In genomic region chr13:111048387-111048786, GRCh38 we compare ENCODE assay signal across 24 cellular contexts.
"Had no signal": no experiment of that assay in that cellular context is flagged by ENCODE, and none has a peak within 500 bp of the region (broad histone marks: within the 10 kb centered on the region; RNA-seq: fewer than 3 reads in every experiment).

No MANE protein-coding gene starts in this region.

- H3K36me3 ChIP-seq: neural progenitor cell, ovary, right lobe of liver, sigmoid colon, stomach, thoracic aorta, thyroid gland, tibial nerve, upper lobe of left lung, vagina had no signal

- H3K4me3 ChIP-seq: neural progenitor cell, ovary, psoas muscle, right lobe of liver, sigmoid colon, stomach, thoracic aorta, thyroid gland, tibial nerve, upper lobe of left lung, vagina had no signal

- H3K4me1 ChIP-seq: neural progenitor cell, parathyroid adenoma, right lobe of liver, thyroid gland had no signal

- H3K27me3 ChIP-seq: neural progenitor cell, ovary, right lobe of liver, sigmoid colon, thyroid gland, tibial nerve, upper lobe of left lung, vagina had no signal

- ATAC-seq: natural killer cell; psoas muscle; right cardiac atrium; right lobe of liver; stimulated activated effector memory CD8-positive, alpha-beta T cell treated with anti-CD3 and anti-CD28 coated beads, Interleukin-12 subunit alpha, Interleukin-12 subunit beta, amount 100 ng/mL, for 72 hours; stimulated activated naive B cell treated with anti-CD40 and anti-IgM and Interleukin-4, amounts not matched to agents 10 μg/mL and 1 μg/mL and 100 μg/mL, for 72 hours had no signal

- DNase-seq: natural killer cell; occipital lobe; ovary; psoas muscle; right cardiac atrium; right lobe of liver; sigmoid colon; small intestine; stimulated activated CD4-positive, alpha-beta T cell treated with anti-CD3 and anti-CD28 coated beads, Interleukin-15, amount 100 ng/mL, for 24 hours; stimulated activated CD4-positive, alpha-beta T cell treated with anti-CD3 and anti-CD28 coated beads, Interleukin-2, amount 100 ng/mL, for 24 hours; stimulated activated CD4-positive, alpha-beta T cell treated with anti-CD3 and anti-CD28 coated beads, Interleukin-2, amount 100 ng/mL, for 48 hours; stimulated activated CD4-positive, alpha-beta T cell treated with anti-CD3 and anti-CD28 coated beads, Interleukin-4, amount 100 ng/mL, for 24 hours; stimulated activated naive B cell treated with anti-CD40 and anti-IgM and Interleukin-4, amounts not matched to agents 10 μg/mL and 1 μg/mL and 100 μg/mL, for 72 hours; stimulated activated naive CD4-positive, alpha-beta T cell treated with Interleukin-2 at 50 U/mL for 16 hours; stomach; thyroid gland; trophoblast cell; upper lobe of left lung had no signal

- H3K27ac ChIP-seq: neural progenitor cell, ovary, parathyroid adenoma, psoas muscle, right lobe of liver, sigmoid colon, stomach, thoracic aorta, thyroid gland, upper lobe of left lung, vagina had no signal

- H3K9me3 ChIP-seq: ovary, psoas muscle, right lobe of liver, sigmoid colon, stomach, thoracic aorta, thyroid gland, upper lobe of left lung, vagina had no signal
